In the genomic region with DNA sequence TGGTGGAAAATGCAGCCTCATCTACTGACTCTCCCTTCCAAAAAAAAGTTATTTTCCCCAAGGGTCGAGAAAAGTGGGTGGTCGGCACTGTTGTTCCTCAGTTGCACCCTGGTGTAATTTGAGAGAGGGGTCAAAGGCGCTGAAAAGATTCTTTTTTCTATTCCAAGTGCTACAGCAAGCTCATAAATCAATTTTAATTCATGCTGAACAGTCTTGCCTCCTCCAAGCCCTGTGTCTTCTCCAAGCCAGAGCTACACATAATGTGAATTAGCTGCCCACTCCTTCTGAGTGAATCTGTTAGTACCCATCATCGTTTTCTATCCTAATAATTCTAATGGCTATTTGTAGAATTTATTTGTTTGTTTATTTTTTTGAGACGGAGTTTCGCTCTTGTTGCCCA, we compare ENCODE assay signal across 8 cellular contexts. TPM values are rescaled to one million over a fixed set of nuclear protein-coding genes. Genes with fewer than 3 reads are reported as not detected.
DNase-seq lines count a peak whose midpoint lies in the region; ATAC-seq and TF ChIP-seq lines count a peak whose summit lies in the region.
"Had no signal": no experiment of that assay in that cellular context is flagged by ENCODE, and none has a peak within 500 bp of the region (broad histone marks: within the 10 kb centered on the region; RNA-seq: fewer than 3 reads in every experiment).

No MANE protein-coding gene starts in this region.

- no peaks in the 10 kb centered on the region for H4K20me1 ChIP-seq in SK-N-SH (ENCODE audit: insufficient read depth)

- H3K79me2 ChIP-seq in SK-N-SH (ENCODE audit: insufficient read depth), result peaks cover 31% of the 10 kb centered on the region

- H3K9me2 ChIP-seq in SK-N-SH, result no peaks in the 10 kb centered on the region

- peaks cover 3 to 13% of the 10 kb centered on the region in 2 experiments for H3K36me3 ChIP-seq in SK-N-SH (replicated peaks in 1 of 2; ENCODE audit: control insufficient read depth in 1 of 2, insufficient read depth in 2 of 2, low read length in 1 of 2)

- H3F3A ChIP-seq in SK-N-SH (replicated peaks; ENCODE audit: insufficient read depth), result peaks cover 3% of the 10 kb centered on the region

- H3K27ac ChIP-seq in SK-N-SH (ENCODE audit: low read depth in 2 of 2, low read length in 1 of 2) (peak overlapping the region; percentile 83 to 85), skin epidermis (peak overlapping the region in 18 of 21 experiments; percentile 65 to 87 (median 81))

- TF ChIP-seq CTCF in SK-N-SH (IDR thresholded peaks at IDR 0.05), result no peak
- no peak for TF ChIP-seq CTCF in fibroblast of villous mesenchyme (IDR thresholded peaks at IDR 0.05; ENCODE audit: insufficient read depth, low read depth, low read length)

- peak overlapping the region; percentile 83; the same call in 1 of the 2 replicates for H2AFZ ChIP-seq in SK-N-SH (ENCODE audit: low read depth)

- H3K4me2 ChIP-seq in SK-N-SH, result peak overlapping the region; percentile 84

- H3K4me3 ChIP-seq in SK-N-SH (ENCODE audit: low read depth in 2 of 2, low read length in 1 of 2) (peak overlapping the region; percentile 70 to 83), fibroblast of villous mesenchyme (ENCODE audit: low read depth, low read length) (peak overlapping the region; percentile 72), skin epidermis (peak overlapping the region; percentile 48 to 85 (median 65))

- no peaks in the 10 kb centered on the region for H3K9me3 ChIP-seq in SK-N-SH

- POLR2A ChIA-PET in HEK293T (lab: Yijun Ruan, JAX) (interaction anchor here (1.7 to 2.7 kb wide), 2 partner anchors 131 to 271 kb away, joined by 8 to 9 read pairs; partner anchors contain the start of gene WBP4), SK-N-SH (lab: Yijun Ruan, JAX) (interaction anchor here (1.0 to 1.6 kb wide), 2 partner anchors 188 to 270 kb away, joined by 3 read pairs; no protein-coding TSS in a partner anchor)

- DNase-seq in HEK293T (ENCODE audit: extremely low spot score), result no peak
- peak; percentile 16 for DNase-seq in SK-N-SH
- DNase-seq in fibroblast of villous mesenchyme (ENCODE audit: low read depth), result no peak
- DNase-seq in NCI-H748 treated with DMSO at 0.1 percent for 48 hours (lab: John Stamatoyannopoulos, UW), result no peak
- no peak for DNase-seq in NCI-H345 treated with DMSO at 0.1 percent for 48 hours (lab: John Stamatoyannopoulos, UW; ENCODE audit: unreplicated experiment)
- DNase-seq: NCI-H1092 treated with DMSO at 0.1 percent for 48 hours had no signal

- WGBS in SK-N-SH (ENCODE audit: low lambda C conversion rate), result 43% methylated on average over 6 of the region's 6 CpGs

- H3K4me1 ChIP-seq in SK-N-SH (ENCODE audit: control insufficient read depth in 1 of 2, insufficient read depth in 2 of 2, low read depth in 1 of 2, low read length in 1 of 2), result peaks cover 0 to 11% of the 10 kb centered on the region in 2 experiments; a peak in 1 of 4 replicates

- H3K27me3 ChIP-seq in SK-N-SH (ENCODE audit: insufficient read depth), result no peaks in the 10 kb centered on the region

- TF ChIP-seq EP300 in SK-N-SH (IDR thresholded peaks at IDR 0.05; ENCODE audit: borderline replicate concordance in 1 of 2, low read depth in 1 of 2, low read length in 1 of 2), result no peak

- TF ChIP-seq RAD21 in SK-N-SH (IDR thresholded peaks at IDR 0.05; ENCODE audit: low read length), result no peak

- peak overlapping the region; percentile 89 for H3K9ac ChIP-seq in SK-N-SH

- no peak for ATAC-seq in HG03196 (IDR thresholded peaks at IDR 0.05; ENCODE audit: unreplicated experiment)

- CTCF ChIA-PET in HEK293T (lab: Yijun Ruan, JAX) (interaction anchor here (0.7 to 1.3 kb wide), 2 partner anchors 235 to 847 kb away, joined by 3 read pairs; no protein-coding TSS in a partner anchor), SK-N-SH (lab: Yijun Ruan, JAX) (interaction anchor here (0.7 to 2.3 kb wide), 10 partner anchors 10 to 270 kb away, joined by 3 to 14 read pairs (median 5); partner anchors contain the start of gene WBP4)

TF ChIP-seq in HEK293T, 16 proteins besides CTCF, POLR2A, EP300 and RAD21:
- TF ChIP-seq CTBP1 (IDR thresholded peaks at IDR 0.05; ENCODE audit: borderline replicate concordance) (no peak), PKNOX1 (IDR thresholded peaks at IDR 0.05) (peak; percentile 80)

TF ChIP-seq in SK-N-SH, 30 proteins besides CTCF, POLR2A, EP300 and RAD21:
- TF ChIP-seq SIN3A (IDR thresholded peaks at IDR 0.05; ENCODE audit: borderline replicate concordance, low read depth, low read length) (no peak), TEAD4 (IDR thresholded peaks at IDR 0.05; ENCODE audit: borderline replicate concordance, insufficient read depth) (no peak), RXRA (IDR thresholded peaks at IDR 0.05; ENCODE audit: borderline replicate concordance, low read depth) (no peak), YY1 (IDR thresholded peaks at IDR 0.05; ENCODE audit: low read depth) (no peak), IRF3 (IDR thresholded peaks at IDR 0.05; ENCODE audit: low read depth, low read length) (no peak), RFX5 (IDR thresholded peaks at IDR 0.05; ENCODE audit: low read length) (no peak), TCF12 (IDR thresholded peaks at IDR 0.05) (no peak), USF2 (IDR thresholded peaks at IDR 0.05; ENCODE audit: borderline replicate concordance, low read depth, low read length) (no peak), FOSL2 (IDR thresholded peaks at IDR 0.05; ENCODE audit: borderline replicate concordance, low read depth) (no peak)
- TF ChIP-seq, protein P1, sequence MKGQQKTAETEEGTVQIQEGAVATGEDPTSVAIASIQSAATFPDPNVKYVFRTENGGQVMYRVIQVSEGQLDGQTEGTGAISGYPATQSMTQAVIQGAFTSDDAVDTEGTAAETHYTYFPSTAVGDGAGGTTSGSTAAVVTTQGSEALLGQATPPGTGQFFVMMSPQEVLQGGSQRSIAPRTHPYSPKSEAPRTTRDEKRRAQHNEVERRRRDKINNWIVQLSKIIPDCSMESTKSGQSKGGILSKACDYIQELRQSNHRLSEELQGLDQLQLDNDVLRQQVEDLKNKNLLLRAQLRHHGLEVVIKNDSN (IDR thresholded peaks at IDR 0.05; ENCODE audit: borderline replicate concordance, low read depth), result no peak

RNA-seq across cellular contexts. Expression of gene SLC25A15, which starts 0.8 kb away (rescaled TPM):
- 15.2 TPM in 2 replicates for polyA plus RNA-seq in SK-N-SH (2012; rRNA removed)
- 13.7 and 16.3 TPM in 2 replicates for polyA plus RNA-seq in SK-N-SH (2012; cell fraction: cytosol; rRNA removed)
- polyA plus RNA-seq in SK-N-SH (2012; cell fraction: nucleus; rRNA removed), result 8.1 and 8.7 TPM in 2 replicates
- total RNA-seq in fibroblast of villous mesenchyme, result 19.4 and 20.0 TPM in 2 replicates

RNA-seq across cellular contexts. Expression of gene MRPS31, which starts 19.2 kb away (rescaled TPM):
- polyA plus RNA-seq in SK-N-SH (2012; rRNA removed), result 13.3 and 16.1 TPM in 2 replicates
- 18.2 and 23.3 TPM in 2 replicates for polyA plus RNA-seq in SK-N-SH (2012; cell fraction: cytosol; rRNA removed)
- polyA plus RNA-seq in SK-N-SH (2012; cell fraction: nucleus; rRNA removed), result 10.5 and 16.4 TPM in 2 replicates
- 14.5 and 18.1 TPM in 2 replicates for total RNA-seq in fibroblast of villous mesenchyme
